ENCODE assay signal across 9 cellular contexts in genomic region chr1:228804640-228805413, GRCh38.
DNase-seq lines count a peak whose midpoint lies in the region; ATAC-seq and TF ChIP-seq lines count a peak whose summit lies in the region.
"Had no signal": no experiment of that assay in that cellular context is flagged by ENCODE, and none has a peak within 500 bp of the region (broad histone marks: within the 10 kb centered on the region; RNA-seq: fewer than 3 reads in every experiment).

No MANE protein-coding gene starts in this region.

- ATAC-seq in T-helper 17 cell (peak; percentile 46), GM21515 (IDR thresholded peaks at IDR 0.05; ENCODE audit: unreplicated experiment) (no peak), omental fat pad (ENCODE audit: low FRiP score) (no peak), HG02623 (IDR thresholded peaks at IDR 0.05; ENCODE audit: unreplicated experiment) (no peak)

- peak overlapping the region; percentile 43 for H3K4me3 Mint-ChIP-seq in activated T-cell treated with anti-CD3 and anti-CD28 coated beads, Interleukin-2, amount 50 U/mL, for 24 hours
- H3K4me3 Mint-ChIP-seq in T-helper 17 cell (peak overlapping the region; percentile 89), immature natural killer cell (peak overlapping the region; percentile 14 to 50 (median 40)), type B pancreatic cell (peak overlapping the region; percentile 42)

- no peak for DNase-seq in activated T-cell treated with anti-CD3 and anti-CD28 coated beads, Interleukin-2, amount 50 U/mL, for 24 hours
- no peak for DNase-seq in activated T-cell treated with anti-CD3 and anti-CD28 coated beads, Interleukin-2, amount 50 U/mL, for 1 hour
- DNase-seq in T-helper 17 cell = no peak
- DNase-seq in immature natural killer cell = no peak
- no peak for DNase-seq in type B pancreatic cell (ENCODE audit: extremely low spot score, unreplicated experiment)
- DNase-seq in omental fat pad (ENCODE audit: low spot score) = no peak
- DNase-seq: NCI-H510A treated with DMSO at 0.1 percent for 48 hours had no signal

- H3K27ac Mint-ChIP-seq in activated T-cell treated with anti-CD3 and anti-CD28 coated beads, Interleukin-2, amount 50 U/mL, for 24 hours = peak overlapping the region; percentile 81
- H3K27ac Mint-ChIP-seq in T-helper 17 cell (peak overlapping the region; percentile 94), immature natural killer cell (peak overlapping the region in 4 of 6 donors; percentile 19 to 53 (median 32)), type B pancreatic cell (peak overlapping the region; percentile 63)

- no peaks in the 10 kb centered on the region for H3K9me3 ChIP-seq in T-helper 17 cell (ENCODE audit: control insufficient read depth, low read length, poor library complexity, severe bottlenecking)

- peaks cover 42% of the 10 kb centered on the region for H3K4me1 Mint-ChIP-seq in activated T-cell treated with anti-CD3 and anti-CD28 coated beads, Interleukin-2, amount 50 U/mL, for 24 hours (ENCODE audit: low read depth)
- H3K4me1 Mint-ChIP-seq in T-helper 17 cell (peaks cover 23% of the 10 kb centered on the region), immature natural killer cell (peaks cover 13 to 16% of the 10 kb centered on the region in 2 donors), type B pancreatic cell (ENCODE audit: unreplicated experiment) (peaks cover 51% of the 10 kb centered on the region)

- H3K27me3 Mint-ChIP-seq in activated T-cell treated with anti-CD3 and anti-CD28 coated beads, Interleukin-2, amount 50 U/mL, for 24 hours = no peaks in the 10 kb centered on the region
- H3K27me3 Mint-ChIP-seq in T-helper 17 cell (no peaks in the 10 kb centered on the region), immature natural killer cell (ENCODE audit: low read depth in 3 of 3) (peaks cover 0 to 2% (median 2%) of the 10 kb centered on the region in 3 donors), type B pancreatic cell (no peaks in the 10 kb centered on the region)

- peaks cover 3% of the 10 kb centered on the region for H3K9me3 Mint-ChIP-seq in activated T-cell treated with anti-CD3 and anti-CD28 coated beads, Interleukin-2, amount 50 U/mL, for 24 hours
- no peaks in the 10 kb centered on the region for H3K9me3 Mint-ChIP-seq in immature natural killer cell
- H3K9me3 Mint-ChIP-seq in type B pancreatic cell = peaks cover 1% of the 10 kb centered on the region

- no peak for TF ChIP-seq CTCF in type B pancreatic cell (conservative IDR thresholded peaks at IDR 0.05)
- no peak for TF ChIP-seq CTCF in omental fat pad (IDR thresholded peaks at IDR 0.05)

- no peaks in the 10 kb centered on the region for H3K36me3 Mint-ChIP-seq in activated T-cell treated with anti-CD3 and anti-CD28 coated beads, Interleukin-2, amount 50 U/mL, for 24 hours (ENCODE audit: low read depth)
- H3K36me3 Mint-ChIP-seq in T-helper 17 cell (ENCODE audit: low read depth) = no peaks in the 10 kb centered on the region
- H3K36me3 Mint-ChIP-seq in immature natural killer cell = no peaks in the 10 kb centered on the region
- no peaks in the 10 kb centered on the region for H3K36me3 Mint-ChIP-seq in type B pancreatic cell

Comparison
In these comparisons a context has a peak if more than half of its experiments do, and no peak if none do; other contexts are left out.
1. H3K27ac Mint-ChIP-seq: peak in every context shown above with its lines; median percentile 94 in T-helper 17 cell; 81 in activated T-cell treated with anti-CD3 and anti-CD28 coated beads, Interleukin-2, amount 50 U/mL, for 24 hours; 63 in type B pancreatic cell; 32 in immature natural killer cell.